In genomic region chr2:57479994-57480393, GRCh38 we compare ENCODE assay signal across 25 cellular contexts.
A peak's percentile ranks its signal among the peaks of the same experiment; 100 is the strongest.
DNase-seq lines count a peak whose midpoint lies in the region; ATAC-seq and TF ChIP-seq lines count a peak whose summit lies in the region.
"Had no signal": no experiment of that assay in that cellular context is flagged by ENCODE, and none has a peak within 500 bp of the region (broad histone marks: within the 10 kb centered on the region; RNA-seq: fewer than 3 reads in every experiment).

No MANE protein-coding gene starts in this region.

- ATAC-seq in HG02610 (IDR thresholded peaks at IDR 0.05; ENCODE audit: unreplicated experiment) (peak; percentile 74), GM18907 (IDR thresholded peaks at IDR 0.05; ENCODE audit: unreplicated experiment) (no peak), omental fat pad (ENCODE audit: low FRiP score) (no peak)
- ATAC-seq: A549 had no signal

- peak overlapping the region; percentile 0 for H3K27ac Mint-ChIP-seq in Calu3 (ENCODE audit: unreplicated experiment)
- H3K27ac Mint-ChIP-seq: CD4-positive, CD25-positive, alpha-beta regulatory T cell had no signal

- H3K4me3 Mint-ChIP-seq in Calu3 (ENCODE audit: low read depth, unreplicated experiment): no peak overlapping the region
- H3K4me3 Mint-ChIP-seq: H9 had no signal

- H3K9me3 Mint-ChIP-seq in Calu3 (ENCODE audit: low read depth, unreplicated experiment): no peaks in the 10 kb centered on the region
- H3K9me3 Mint-ChIP-seq: H9 had no signal

- H3K4me1 Mint-ChIP-seq in Calu3 (ENCODE audit: low read depth, unreplicated experiment): peaks cover 8% of the 10 kb centered on the region
- H3K4me1 Mint-ChIP-seq: CD4-positive, CD25-positive, alpha-beta regulatory T cell had no signal

- TF ChIP-seq CTCF in Calu3 (IDR thresholded peaks at IDR 0.05; ENCODE audit: unreplicated experiment): no peak
- TF ChIP-seq CTCF in omental fat pad (IDR thresholded peaks at IDR 0.05): no peak

- no TSS peak for BruUV-seq in Calu3 (replicated peaks; lab: Mats Ljungman, UMichigan)

- CTCF ChIA-PET in Calu3 (lab: Charles Lee): no interaction called here

- H3K36me3 Mint-ChIP-seq in Calu3 (ENCODE audit: insufficient read depth, unreplicated experiment): no peaks in the 10 kb centered on the region
- H3K36me3 Mint-ChIP-seq: CD4-positive, CD25-positive, alpha-beta regulatory T cell had no signal

- no peak for DNase-seq in Calu3
- DNase-seq in SW480 (ENCODE audit: low spot score): peak; percentile 8
- peak; percentile 18 for DNase-seq in glomerular visceral epithelial cell (ENCODE audit: extremely low spot score)
- no peak for DNase-seq in SIG-M5 (lab: John Stamatoyannopoulos, UW)
- DNase-seq in HuH-7.5 (ENCODE audit: low spot score): no peak
- no peak for DNase-seq in omental fat pad (ENCODE audit: low spot score)
- DNase-seq: BE2C; CD4-positive, CD25-positive, alpha-beta regulatory T cell; DMS 273 treated with DMSO at 0.1 percent for 48 hours; DMS79 treated with DMSO at 0.1 percent for 48 hours; GM23248; H9; Karpas-422; MG63; NCI-H1048; NCI-H1417 treated with DMSO at 0.1 percent for 48 hours; NCI-H187; NCI-H2107; NCI-H446 treated with DMSO at 0.1 percent for 48 hours; NCI-H526 treated with DMSO at 0.1 percent for 48 hours; OCI-M1; Right ventricle myocardium superior had no signal

- H3K27me3 Mint-ChIP-seq in Calu3 (ENCODE audit: unreplicated experiment): no peaks in the 10 kb centered on the region
- H3K27me3 Mint-ChIP-seq: CD4-positive, CD25-positive, alpha-beta regulatory T cell had no signal

- intact Hi-C loops in Calu3 (cut with micrococcal nuclease; ENCODE audit: unreplicated experiment): no loop called here

Comparison
In these comparisons a context has a peak if more than half of its experiments do, and no peak if none do; other contexts are left out.
1. DNase-seq: peak in SW480 (single experiment) and glomerular visceral epithelial cell (single experiment); none in Calu3 (single experiment), SIG-M5 (single experiment), HuH-7.5 (single experiment) and omental fat pad (single experiment).